Comparison of ENCODE assay signal across 2 cellular contexts in genomic region chr11:61999141-61999975, GRCh38.
TF ChIP-seq lines count a peak whose summit lies in the region.

No MANE protein-coding gene starts in this region.

TF ChIP-seq in K562, 482 proteins besides CTCF, POLR2A, EP300 and RAD21 (continues in another document):
- peak; percentile 69 to 72 for TF ChIP-seq NRF1 (conservative IDR thresholded peaks at IDR 0.05 in 1 of 2, IDR thresholded peaks at IDR 0.05 in 1 of 2)
- TF ChIP-seq THRAP3 (IDR thresholded peaks at IDR 0.05; ENCODE audit: borderline replicate concordance): no peak
- no peak for TF ChIP-seq THAP7 (CRISPR knock-in tag; IDR thresholded peaks at IDR 0.05)
- no peak for TF ChIP-seq RFX5 (IDR thresholded peaks at IDR 0.05; ENCODE audit: low read depth, low read length)
- TF ChIP-seq SMAD3 (CRISPR knock-in tag; conservative IDR thresholded peaks at IDR 0.05): no peak
- TF ChIP-seq ZNF589 (CRISPR knock-in tag; IDR thresholded peaks at IDR 0.05; ENCODE audit: low read depth): no peak
- peak; percentile 86 for TF ChIP-seq ZNF561 (CRISPR knock-in tag; conservative IDR thresholded peaks at IDR 0.05)
- TF ChIP-seq SP1 (CRISPR knock-in tag; IDR thresholded peaks at IDR 0.05): no peak
- TF ChIP-seq ZNF280A (IDR thresholded peaks at IDR 0.05; ENCODE audit: low read depth, partially characterized antibody): peak; percentile 95
- TF ChIP-seq ZBTB34 (CRISPR knock-in tag; IDR thresholded peaks at IDR 0.05): no peak
- TF ChIP-seq CBX5 (IDR thresholded peaks at IDR 0.05; ENCODE audit: borderline replicate concordance, low read depth): peak; percentile 93
- TF ChIP-seq ZEB2 (IDR thresholded peaks at IDR 0.05): peak; percentile 83
- TF ChIP-seq TRIM28 (IDR thresholded peaks at IDR 0.05): peak; percentile 95

TF ChIP-seq in HEK293T, 16 proteins besides CTCF, POLR2A, EP300 and RAD21 (continued from another document):
- TF ChIP-seq CTBP1 (IDR thresholded peaks at IDR 0.05; ENCODE audit: borderline replicate concordance) (no peak), PKNOX1 (IDR thresholded peaks at IDR 0.05) (no peak), BHLHE40 (IDR thresholded peaks at IDR 0.05; ENCODE audit: borderline replicate concordance) (no peak), SUZ12 (IDR thresholded peaks at IDR 0.05) (no peak), TARDBP (IDR thresholded peaks at IDR 0.05) (no peak), ELF4 (IDR thresholded peaks at IDR 0.05) (no peak)
